ENCODE assay signal across 1 cellular context in genomic region chr7:130947792-130948580, GRCh38.
TF ChIP-seq lines count a peak whose summit lies in the region.

No MANE protein-coding gene starts in this region.

TF ChIP-seq in HepG2, 621 proteins besides CTCF, POLR2A, EP300 and RAD21 (continued from another document and continues in another):
- TF ChIP-seq E2F1 (CRISPR knock-in tag; IDR thresholded peaks at IDR 0.05), result no peak
- TF ChIP-seq MTF2 (CRISPR knock-in tag; IDR thresholded peaks at IDR 0.05; ENCODE audit: borderline replicate concordance), result no peak
- no peak for TF ChIP-seq MAFK (conservative IDR thresholded peaks at IDR 0.05 in 1 of 2, IDR thresholded peaks at IDR 0.05 in 1 of 2; ENCODE audit: low read length in 2 of 2)
- TF ChIP-seq IRF9 (CRISPR knock-in tag; IDR thresholded peaks at IDR 0.05; ENCODE audit: borderline replicate concordance), result no peak
- peak; percentile 39; the same call in 1 of the 2 replicates for TF ChIP-seq HOMEZ (CRISPR knock-in tag; IDR thresholded peaks at IDR 0.05; ENCODE audit: low read depth)
- no peak for TF ChIP-seq ZNF12 (CRISPR knock-in tag; IDR thresholded peaks at IDR 0.05)
- 0 out of 2 replicates have a peak, but pooled peaks have one; percentile 16 for TF ChIP-seq BCL6 (CRISPR knock-in tag; IDR thresholded peaks at IDR 0.05)
- TF ChIP-seq ZNF296 (CRISPR knock-in tag; conservative IDR thresholded peaks at IDR 0.05), result no peak
- TF ChIP-seq NFIC (IDR thresholded peaks at IDR 0.05; ENCODE audit: low read length), result peak; percentile 63; the same call in 1 of the 2 replicates
- TF ChIP-seq ZNF335 (CRISPR knock-in tag; IDR thresholded peaks at IDR 0.05), result no peak
- TF ChIP-seq ZMYM2 (CRISPR knock-in tag; IDR thresholded peaks at IDR 0.05), result peak; percentile 65; the same call in 1 of the 2 replicates
- no peak for TF ChIP-seq RBAK (CRISPR knock-in tag; IDR thresholded peaks at IDR 0.05)
- TF ChIP-seq ZNF143 (CRISPR knock-in tag; IDR thresholded peaks at IDR 0.05), result no peak
- no peak for TF ChIP-seq JUNB (CRISPR knock-in tag; IDR thresholded peaks at IDR 0.05; ENCODE audit: borderline replicate concordance)
- no peak for TF ChIP-seq CREBL2 (CRISPR knock-in tag; IDR thresholded peaks at IDR 0.05; ENCODE audit: borderline replicate concordance)
- TF ChIP-seq TRIM22 (IDR thresholded peaks at IDR 0.05), result no peak
- no peak for TF ChIP-seq ZNF407 (CRISPR knock-in tag; IDR thresholded peaks at IDR 0.05; ENCODE audit: not compliant biosample characterization)
- TF ChIP-seq KLF11 (CRISPR knock-in tag; IDR thresholded peaks at IDR 0.05), result no peak
- no peak for TF ChIP-seq AKNA (CRISPR knock-in tag; IDR thresholded peaks at IDR 0.05; ENCODE audit: borderline replicate concordance)
- peak; percentile 31; the same call in 1 of the 2 replicates for TF ChIP-seq ZGPAT (CRISPR knock-in tag; IDR thresholded peaks at IDR 0.05)
- TF ChIP-seq ZBTB26 (CRISPR knock-in tag; IDR thresholded peaks at IDR 0.05; ENCODE audit: borderline replicate concordance), result no peak
- no peak for TF ChIP-seq STAT5B (CRISPR knock-in tag; IDR thresholded peaks at IDR 0.05)
- peak; percentile 26; the same call in 1 of the 2 replicates for TF ChIP-seq NCOR1 (IDR thresholded peaks at IDR 0.05; ENCODE audit: borderline replicate concordance, low read length)
- TF ChIP-seq ZBTB7B (CRISPR knock-in tag; IDR thresholded peaks at IDR 0.05), result no peak
- no peak; the same call in 1 of the 2 replicates for TF ChIP-seq ZBTB7A (CRISPR knock-in tag; IDR thresholded peaks at IDR 0.05)
- TF ChIP-seq FOXA3 (CRISPR knock-in tag; IDR thresholded peaks at IDR 0.05), result peak; percentile 67
- TF ChIP-seq ZNF7 (CRISPR knock-in tag; IDR thresholded peaks at IDR 0.05), result no peak
- peak; percentile 81 for TF ChIP-seq RXRB (CRISPR knock-in tag; IDR thresholded peaks at IDR 0.05; ENCODE audit: borderline replicate concordance)
- TF ChIP-seq TBX3 (IDR thresholded peaks at IDR 0.05; ENCODE audit: borderline replicate concordance), result 0 out of 2 replicates have a peak, but pooled peaks have one; percentile 16
- peak; percentile 37; the same call in 1 of the 2 replicates for TF ChIP-seq CREM (IDR thresholded peaks at IDR 0.05)
- TF ChIP-seq CREM (CRISPR knock-in tag; IDR thresholded peaks at IDR 0.05), result no peak
- TF ChIP-seq MIXL1 (CRISPR knock-in tag; IDR thresholded peaks at IDR 0.05), result peak; percentile 64
- TF ChIP-seq GZF1 (CRISPR knock-in tag; IDR thresholded peaks at IDR 0.05), result no peak
- TF ChIP-seq ZNF563 (CRISPR knock-in tag; IDR thresholded peaks at IDR 0.05), result no peak
- TF ChIP-seq MXD3 (CRISPR knock-in tag; IDR thresholded peaks at IDR 0.05), result no peak
- 0 out of 2 replicates have a peak, but pooled peaks have one; percentile 29 for TF ChIP-seq CEBPG (CRISPR knock-in tag; IDR thresholded peaks at IDR 0.05)
